15 cellular contexts compared by ENCODE assay signal in genomic region chr3:31341130-31341529, GRCh38.
DNase-seq lines count a peak whose midpoint lies in the region; ATAC-seq, FAIRE-seq and TF ChIP-seq lines count a peak whose summit lies in the region.
"Had no signal": no experiment of that assay in that cellular context is flagged by ENCODE, and none has a peak within 500 bp of the region (broad histone marks: within the 10 kb centered on the region; RNA-seq: fewer than 3 reads in every experiment).

No MANE protein-coding gene starts in this region.

- ATAC-seq in A549 (peak; percentile 54 to 67; a peak in 3 of 6 replicates), GM19455 (IDR thresholded peaks at IDR 0.05; ENCODE audit: unreplicated experiment) (no peak), GM21717 (IDR thresholded peaks at IDR 0.05; ENCODE audit: unreplicated experiment) (no peak), GM19397 (IDR thresholded peaks at IDR 0.05; ENCODE audit: unreplicated experiment) (no peak)
- ATAC-seq: gastroesophageal sphincter, Right ventricle myocardium inferior had no signal

- H3K4me3 ChIP-seq in A549 (no peak overlapping the region), H7 (ENCODE audit: insufficient read depth, low read depth, low read length) (no peak overlapping the region), astrocyte of the cerebellum (ENCODE audit: low read depth, low read length) (no peak overlapping the region)
- H3K4me3 ChIP-seq: BLaER1, gastroesophageal sphincter, uterus had no signal

- no peak overlapping the region for H3K27ac ChIP-seq in A549
- H3K27ac ChIP-seq: BLaER1, gastroesophageal sphincter, HL-60, neutrophil, uterus had no signal

- no peaks in the 10 kb centered on the region for H3K27me3 ChIP-seq in H7 (ENCODE audit: control insufficient read depth, insufficient read depth, low read length)
- H3K27me3 ChIP-seq: BLaER1, gastroesophageal sphincter, neutrophil, uterus had no signal

- TF ChIP-seq EP300 in A549 (IDR thresholded peaks at IDR 0.05) = no peak

- CTCF ChIA-PET in A549 (lab: Yijun Ruan, JAX) = interaction anchor here (0.7 kb wide), 1 partner anchor 69 kb away, joined by 3 read pairs; no protein-coding TSS in a partner anchor

- H3K4me1 ChIP-seq in A549 = no peaks in the 10 kb centered on the region
- H3K4me1 ChIP-seq: BLaER1, gastroesophageal sphincter, uterus had no signal

- TF ChIP-seq RAD21 in A549 (conservative IDR thresholded peaks at IDR 0.05 in 1 of 2, IDR thresholded peaks at IDR 0.05 in 1 of 2) = no peak; a peak in 1 of 5 replicates

- H3K9me3 ChIP-seq in A549 = no peaks in the 10 kb centered on the region
- H3K9me3 ChIP-seq: BLaER1, neutrophil, uterus had no signal

- no peak for TF ChIP-seq POLR2A in A549 (IDR thresholded peaks at IDR 0.05; ENCODE audit: low read length)

- H3K36me3 ChIP-seq in H7 (replicated peaks; ENCODE audit: control insufficient read depth, insufficient read depth, low read length) = no peaks in the 10 kb centered on the region
- H3K36me3 ChIP-seq: BLaER1, gastroesophageal sphincter, neutrophil, uterus had no signal

- WGBS in A549 (ENCODE audit: missing lambda C conversion rate) = 40% methylated on average over 2 of the region's 2 CpGs

- POLR2A ChIA-PET in A549 (lab: Yijun Ruan, JAX) = interaction anchor here (0.7 kb wide), 1 partner anchor 190 kb away, joined by 3 read pairs; no protein-coding TSS in a partner anchor

- DNase-seq in A549 (ENCODE audit: low read depth in 1 of 2, low spot score in 1 of 2) (peak in 1 of 2 experiments; percentile 13), H7 (peak; percentile 24), astrocyte of the cerebellum (ENCODE audit: low read depth) (no peak), kidney glomerular epithelial cell (lab: John Stamatoyannopoulos, UW) (peak; percentile 7)
- DNase-seq in stimulated activated CD4-positive, alpha-beta T cell treated with anti-CD3 and anti-CD28 coated beads, Interleukin-12 subunit alpha, Interleukin-12 subunit beta, amount 100 ng/mL, for 4 hours = no peak
- DNase-seq: NCI-H1048, uterus had no signal

- no peak for FAIRE-seq in A549 (lab: Jason Lieb, UNC)

- no peak for TF ChIP-seq CTCF in A549 (IDR thresholded peaks at IDR 0.05)
- TF ChIP-seq CTCF in astrocyte of the cerebellum (IDR thresholded peaks at IDR 0.05; ENCODE audit: low read depth, low read length, missing control alignments) = peak; percentile 8

- in situ Hi-C loops in astrocyte of the cerebellum (cut with HindIII; ENCODE audit: low sequenced_read_pairs) = no loop called here

- H3K4me2 ChIP-seq in A549 = no peak overlapping the region
- H3K4me2 ChIP-seq: BLaER1 had no signal

TF ChIP-seq in A549, 52 proteins besides CTCF, POLR2A, EP300 and RAD21:
- TF ChIP-seq ZC3H11A (IDR thresholded peaks at IDR 0.05) (no peak), NR3C1 (IDR thresholded peaks at IDR 0.05) (no peak), HMGXB4 (CRISPR knock-in tag; IDR thresholded peaks at IDR 0.05; ENCODE audit: borderline replicate concordance) (no peak), MAZ (IDR thresholded peaks at IDR 0.05; ENCODE audit: borderline replicate concordance, low read depth, low read length) (no peak), CHD4 (IDR thresholded peaks at IDR 0.05; ENCODE audit: borderline replicate concordance) (no peak), EHMT2 (IDR thresholded peaks at IDR 0.05; ENCODE audit: low read depth) (no peak), FOSB (CRISPR knock-in tag; IDR thresholded peaks at IDR 0.05) (no peak), SMC3 (IDR thresholded peaks at IDR 0.05) (no peak), POLR2AphosphoS2 (conservative IDR thresholded peaks at IDR 0.05; ENCODE audit: low read length) (no peak), FOSL2 (IDR thresholded peaks at IDR 0.05) (no peak), FOSL2 (CRISPR knock-in tag; IDR thresholded peaks at IDR 0.05) (no peak), ZNF302 (CRISPR knock-in tag; IDR thresholded peaks at IDR 0.05) (no peak), RCOR1 (IDR thresholded peaks at IDR 0.05; ENCODE audit: low read depth, low read length) (no peak)

Comparison
In these comparisons a context has a peak if more than half of its experiments do, and no peak if none do; other contexts are left out.
1. ATAC-seq: peak in A549 (2 of 2); none in GM19455 (single experiment), GM21717 (single experiment) and GM19397 (single experiment).
2. DNase-seq: peak in H7 (single experiment) and kidney glomerular epithelial cell (single experiment); none in astrocyte of the cerebellum (single experiment) and stimulated activated CD4-positive, alpha-beta T cell treated with anti-CD3 and anti-CD28 coated beads, Interleukin-12 subunit alpha, Interleukin-12 subunit beta, amount 100 ng/mL, for 4 hours (single experiment).